ENCODE assay signal across 24 cellular contexts in the genomic region with DNA sequence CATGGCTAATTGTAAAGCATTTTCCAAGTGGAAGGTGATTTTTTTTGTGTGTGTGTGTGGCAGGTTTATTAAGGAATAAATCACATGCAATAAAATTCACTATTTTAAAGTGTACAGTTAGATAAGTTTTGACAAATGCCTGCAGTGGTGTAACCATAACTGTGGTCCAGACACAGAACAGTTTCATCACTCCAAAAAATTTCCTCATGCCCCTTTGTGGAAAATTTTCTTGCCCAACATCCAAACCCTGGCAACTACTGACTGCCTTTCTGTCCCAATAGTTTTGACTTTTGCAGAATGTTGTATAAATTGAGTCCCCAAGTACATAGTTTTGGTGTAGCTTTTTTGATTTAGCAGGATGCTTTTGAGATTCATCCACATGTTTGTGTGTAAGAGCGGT.
"Had no signal": no experiment of that assay in that cellular context is flagged by ENCODE, and none has a peak within 500 bp of the region (broad histone marks: within the 10 kb centered on the region; RNA-seq: fewer than 3 reads in every experiment).

No MANE protein-coding gene starts in this region.

- ATAC-seq: activated CD4-positive, alpha-beta T cell treated with anti-CD3 and anti-CD28 coated beads for 36 hours; activated T-cell treated with anti-CD3 and anti-CD28 coated beads, Interleukin-2, amount 50 U/mL, for 72 hours; gastroesophageal sphincter; left colon; naive thymus-derived CD4-positive, alpha-beta T cell had no signal

- H3K4me3 ChIP-seq: gastroesophageal sphincter, neural progenitor cell, sigmoid colon, thoracic aorta had no signal

- H3K36me3 ChIP-seq: gastroesophageal sphincter, neural progenitor cell, sigmoid colon, thoracic aorta had no signal

- H3K27ac Mint-ChIP-seq: activated CD4-positive, alpha-beta T cell treated with anti-CD3 and anti-CD28 coated beads for 36 hours; activated naive CD8-positive, alpha-beta T cell; activated T-cell treated with anti-CD3 and anti-CD28 coated beads, Interleukin-2, amount 50 U/mL, for 72 hours; neural progenitor cell; progenitor cell of endocrine pancreas; T-helper 2 cell treated with Interferon-gamma antibody and Interleukin-4, amounts not matched to agents 5 μg/mL and 100 μg/mL, for 36 hours had no signal

- H3K27me3 Mint-ChIP-seq: activated CD4-positive, alpha-beta T cell treated with anti-CD3 and anti-CD28 coated beads for 36 hours had no signal

- H3K27me3 ChIP-seq: gastroesophageal sphincter, neural progenitor cell, sigmoid colon had no signal

- H3K27ac ChIP-seq: gastroesophageal sphincter, neural progenitor cell, sigmoid colon, thoracic aorta had no signal

- H3K4me1 ChIP-seq: gastroesophageal sphincter, sigmoid colon had no signal

- H3K9me3 ChIP-seq: gastroesophageal sphincter, sigmoid colon, SK-N-SH, thoracic aorta had no signal

- DNase-seq: activated CD4-positive, alpha-beta T cell treated with anti-CD3 and anti-CD28 coated beads for 36 hours; activated CD4-positive, alpha-beta T cell treated with anti-CD3 and anti-CD28 coated beads, Interleukin-2, amount 50 U/mL, for 4 hours; activated CD4-positive, CD25-positive, alpha-beta regulatory T cell; activated naive CD4-positive, alpha-beta T cell treated with Interleukin-2 at 50 U/mL for 16 hours; activated T-cell treated with anti-CD3 and anti-CD28 coated beads for 4 hours; activated T-cell treated with anti-CD3 and anti-CD28 coated beads, Interleukin-2, amount 50 U/mL, for 72 hours; caudate nucleus; cortex of kidney; hippocampal formation; kidney; left colon; mammary epithelial cell; midbrain; naive thymus-derived CD4-positive, alpha-beta T cell; sigmoid colon; SK-N-SH; stimulated activated naive CD4-positive, alpha-beta T cell treated with Interleukin-2 at 50 U/mL for 16 hours; trophoblast cell had no signal

- H3K4me3 Mint-ChIP-seq: activated CD4-positive, alpha-beta T cell treated with anti-CD3 and anti-CD28 coated beads for 36 hours; activated naive CD8-positive, alpha-beta T cell; activated T-cell treated with anti-CD3 and anti-CD28 coated beads, Interleukin-2, amount 50 U/mL, for 72 hours; neural progenitor cell; T-helper 2 cell treated with Interferon-gamma antibody and Interleukin-4, amounts not matched to agents 5 μg/mL and 100 μg/mL, for 36 hours had no signal

- H3K36me3 Mint-ChIP-seq: activated naive CD8-positive, alpha-beta T cell; naive thymus-derived CD4-positive, alpha-beta T cell; neural progenitor cell had no signal
